In genomic region chr14:69132513-69133181, GRCh38 we compare ENCODE assay signal across 1 cellular context.
TF ChIP-seq lines count a peak whose summit lies in the region.

No MANE protein-coding gene starts in this region.

TF ChIP-seq in WTC11, 78 proteins besides CTCF, POLR2A, EP300 and RAD21 (continued from another document):
- TF ChIP-seq PREB (CRISPR knock-in tag; IDR thresholded peaks at IDR 0.05; ENCODE audit: borderline replicate concordance) (no peak), IRF1 (CRISPR knock-in tag; IDR thresholded peaks at IDR 0.05) (no peak), ERG (CRISPR knock-in tag; IDR thresholded peaks at IDR 0.05) (no peak)
